ENCODE assay signal across 8 cellular contexts in genomic region chr15:90561344-90562244, GRCh38. TPM values are rescaled to one million over a fixed set of nuclear protein-coding genes. Genes with fewer than 3 reads are reported as not detected.
DNase-seq lines count a peak whose midpoint lies in the region; ATAC-seq and TF ChIP-seq lines count a peak whose summit lies in the region.

No MANE protein-coding gene starts in this region.

- peak overlapping the region; percentile 63 to 79 for H3K27ac Mint-ChIP-seq in natural killer cell treated with Interleukin-12 subunit alpha and Interleukin-12 subunit beta and Interleukin-15 and Interleukin-18, amount 100 ng/mL, for 72 hours

- no peak overlapping the region for H3K4me3 ChIP-seq in AG10803 (ENCODE audit: low read length)

- H3K4me3 Mint-ChIP-seq in natural killer cell treated with Interleukin-12 subunit alpha and Interleukin-12 subunit beta and Interleukin-15 and Interleukin-18, amount 100 ng/mL, for 72 hours = peak overlapping the region; percentile 53

- no peaks in the 10 kb centered on the region for H3K9me3 Mint-ChIP-seq in natural killer cell treated with Interleukin-12 subunit alpha and Interleukin-12 subunit beta and Interleukin-15 and Interleukin-18, amount 100 ng/mL, for 72 hours

- ATAC-seq in natural killer cell treated with Interleukin-12 subunit alpha and Interleukin-12 subunit beta and Interleukin-15 and Interleukin-18, amount 100 ng/mL, for 72 hours = no peak
- no peak for ATAC-seq in GM21526 (IDR thresholded peaks at IDR 0.05; ENCODE audit: low FRiP score, unreplicated experiment)

- peak; percentile 92 for DNase-seq in AG10803 (ENCODE audit: low read depth)
- DNase-seq in KG1 (lab: John Stamatoyannopoulos, UW) = peak; percentile 53
- peak; percentile 68 for DNase-seq in central memory CD4-positive, alpha-beta T cell
- no peak for DNase-seq in natural killer cell treated with Interleukin-12 subunit alpha and Interleukin-12 subunit beta and Interleukin-15 and Interleukin-18, amount 100 ng/mL, for 72 hours (ENCODE audit: low spot score)
- DNase-seq in DMS 273 treated with DMSO at 0.1 percent for 48 hours (lab: John Stamatoyannopoulos, UW) = no peak
- no peak for DNase-seq in NCI-H2227 (lab: John Stamatoyannopoulos, UW; ENCODE audit: unreplicated experiment)
- no peak for DNase-seq in AML-193 (lab: John Stamatoyannopoulos, UW)

- no peaks in the 10 kb centered on the region for H3K27me3 Mint-ChIP-seq in natural killer cell treated with Interleukin-12 subunit alpha and Interleukin-12 subunit beta and Interleukin-15 and Interleukin-18, amount 100 ng/mL, for 72 hours

- TF ChIP-seq CTCF in AG10803 (conservative IDR thresholded peaks at IDR 0.05; ENCODE audit: low read length) = no peak

- peaks cover 66 to 71% of the 10 kb centered on the region in 2 donors for H3K4me1 Mint-ChIP-seq in natural killer cell treated with Interleukin-12 subunit alpha and Interleukin-12 subunit beta and Interleukin-15 and Interleukin-18, amount 100 ng/mL, for 72 hours (ENCODE audit: low read depth in 2 of 2)

- no peaks in the 10 kb centered on the region for H3K36me3 Mint-ChIP-seq in natural killer cell treated with Interleukin-12 subunit alpha and Interleukin-12 subunit beta and Interleukin-15 and Interleukin-18, amount 100 ng/mL, for 72 hours

RNA-seq across cellular contexts. Expression of gene CRTC3, which starts 31.9 kb away (rescaled TPM):
- total RNA-seq in natural killer cell treated with Interleukin-12 subunit alpha and Interleukin-12 subunit beta and Interleukin-15 and Interleukin-18, amount 100 ng/mL, for 72 hours = 10 to 100 TPM; 44.1 to 69.4 TPM

Comparison
In these comparisons a context has a peak if more than half of its experiments do, and no peak if none do; other contexts are left out.
1. DNase-seq: peak in AG10803 (single experiment), KG1 (single experiment) and central memory CD4-positive, alpha-beta T cell (single experiment); none in natural killer cell treated with Interleukin-12 subunit alpha and Interleukin-12 subunit beta and Interleukin-15 and Interleukin-18, amount 100 ng/mL, for 72 hours (single experiment), DMS 273 treated with DMSO at 0.1 percent for 48 hours (single experiment), NCI-H2227 (single experiment) and AML-193 (0 of 2).